ENCODE assay signal across 23 cellular contexts in the genomic region with DNA sequence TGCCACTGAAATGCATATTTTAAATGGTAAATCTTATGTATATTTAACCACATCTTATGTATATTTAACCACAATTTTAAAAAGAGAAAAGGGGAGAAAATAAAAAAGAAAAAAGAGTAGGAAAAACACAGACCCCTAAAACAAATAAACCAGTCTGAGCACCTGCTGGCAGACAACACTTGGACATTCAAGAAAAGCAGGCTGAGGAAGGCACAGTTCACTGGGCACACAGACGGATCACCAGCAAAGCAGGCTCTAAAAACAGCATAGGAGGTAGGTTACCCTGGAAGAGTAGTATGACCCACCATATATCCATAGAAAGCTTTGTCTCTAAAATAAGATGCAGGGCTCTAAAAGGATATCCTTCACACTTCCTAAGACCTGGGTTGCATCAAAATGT. TPM values are rescaled to one million over a fixed set of nuclear protein-coding genes. Genes with fewer than 3 reads are reported as not detected.
DNase-seq lines count a peak whose midpoint lies in the region; ATAC-seq and TF ChIP-seq lines count a peak whose summit lies in the region.
"Had no signal": no experiment of that assay in that cellular context is flagged by ENCODE, and none has a peak within 500 bp of the region (broad histone marks: within the 10 kb centered on the region; RNA-seq: fewer than 3 reads in every experiment).

No MANE protein-coding gene starts in this region.

- intact Hi-C loops in posterior cingulate gyrus (cut with DNase I): no loop called here

- H3K79me2 ChIP-seq in neural progenitor cell (ENCODE audit: low read depth): no peaks in the 10 kb centered on the region

- H3K4me1 Mint-ChIP-seq in neural progenitor cell: no peaks in the 10 kb centered on the region

- no peaks in the 10 kb centered on the region for H3K27me3 Mint-ChIP-seq in neural progenitor cell (ENCODE audit: insufficient read depth, low read depth)
- H3K27me3 Mint-ChIP-seq: CD4-positive, CD25-positive, alpha-beta regulatory T cell had no signal

- H3F3A ChIP-seq in neural progenitor cell (ENCODE audit: low read depth): peaks cover 4% of the 10 kb centered on the region

- H3K27ac ChIP-seq in BLaER1 treated with 17β-estradiol and CSF1 and Interleukin-3, amounts not matched to agents 10 nM and 100 nM: no peak overlapping the region
- H3K27ac ChIP-seq in RWPE2 (ENCODE audit: poor library complexity, severe bottlenecking) (peak overlapping the region; percentile 99), neural progenitor cell (peak overlapping the region; percentile 4)
- H3K27ac ChIP-seq: A549, C4-2B had no signal

- no peak overlapping the region for H3K27ac Mint-ChIP-seq in neural progenitor cell
- H3K27ac Mint-ChIP-seq: CD4-positive, CD25-positive, alpha-beta regulatory T cell; CD8-positive, alpha-beta T cell; HFFc6 had no signal

- H3K9ac ChIP-seq in BLaER1 treated with 17β-estradiol and CSF1 and Interleukin-3, amounts not matched to agents 10 nM and 100 nM: no peak overlapping the region
- H3K9ac ChIP-seq in neural progenitor cell: no peak overlapping the region

- H3K36me3 Mint-ChIP-seq in neural progenitor cell: peaks cover 11% of the 10 kb centered on the region

- TF ChIP-seq CTCF in RWPE2 (IDR thresholded peaks at IDR 0.05; ENCODE audit: poor library complexity, severe bottlenecking): no peak
- no peak for TF ChIP-seq CTCF in neural progenitor cell (IDR thresholded peaks at IDR 0.05)

- H3K4me1 ChIP-seq in BLaER1 treated with 17β-estradiol and CSF1 and Interleukin-3, amounts not matched to agents 10 nM and 100 nM: peaks cover 16 to 22% (median 18%) of the 10 kb centered on the region in 10 experiments
- H3K4me1 ChIP-seq in RWPE2 (ENCODE audit: insufficient read depth, poor library complexity, severe bottlenecking) (peaks cover 43% of the 10 kb centered on the region), neural progenitor cell (no peaks in the 10 kb centered on the region)
- H3K4me1 ChIP-seq: BE2C, Caco-2, HAP-1 had no signal

- H3K4me2 ChIP-seq in BLaER1 treated with 17β-estradiol and CSF1 and Interleukin-3, amounts not matched to agents 10 nM and 100 nM: peak overlapping the region; percentile 4 to 72 (median 46); a peak in 20 of 22 replicates
- H3K4me2 ChIP-seq in neural progenitor cell: no peak overlapping the region
- H3K4me2 ChIP-seq: A549 had no signal

- DNase-seq in RWPE2 (ENCODE audit: low spot score): no peak
- DNase-seq in neural progenitor cell (ENCODE audit: low spot score): no peak
- no peak for DNase-seq in posterior cingulate gyrus
- DNase-seq: 8988T; ACHN; AML-193; BE2C; Caco-2; CD4-positive, CD25-positive, alpha-beta regulatory T cell; CD8-positive, alpha-beta T cell; DMS 273 treated with DMSO at 0.1 percent for 48 hours; DMS79; EL; GDM1; GOT3; HFFc6 had no signal

- H2AFZ ChIP-seq in neural progenitor cell (replicated peaks): no peak overlapping the region

- no peaks in the 10 kb centered on the region for H3K9me3 Mint-ChIP-seq in neural progenitor cell
- H3K9me3 Mint-ChIP-seq: CD4-positive, CD25-positive, alpha-beta regulatory T cell; CD8-positive, alpha-beta T cell; HFFc6 had no signal

- peaks cover 0 to 5% (median 0%) of the 10 kb centered on the region in 11 experiments; a peak in 1 of 22 replicates for H3K9me3 ChIP-seq in BLaER1 treated with 17β-estradiol and CSF1 and Interleukin-3, amounts not matched to agents 10 nM and 100 nM (replicated peaks in 1 of 11)
- H3K9me3 ChIP-seq in RWPE2 (ENCODE audit: severe bottlenecking): no peaks in the 10 kb centered on the region
- no peaks in the 10 kb centered on the region for H3K9me3 ChIP-seq in neural progenitor cell (ENCODE audit: low read depth)
- H3K9me3 ChIP-seq: A549, BE2C, Caco-2, HAP-1 had no signal

- H3K4me3 Mint-ChIP-seq in neural progenitor cell: no peak overlapping the region
- H3K4me3 Mint-ChIP-seq: CD4-positive, CD25-positive, alpha-beta regulatory T cell; CD8-positive, alpha-beta T cell; HFFc6 had no signal

- no peaks in the 10 kb centered on the region for H3K27me3 ChIP-seq in BLaER1 treated with 17β-estradiol and CSF1 and Interleukin-3, amounts not matched to agents 10 nM and 100 nM
- no peaks in the 10 kb centered on the region for H3K27me3 ChIP-seq in RWPE2 (ENCODE audit: insufficient read depth, poor library complexity, severe bottlenecking)
- no peaks in the 10 kb centered on the region for H3K27me3 ChIP-seq in neural progenitor cell
- H3K27me3 ChIP-seq: BE2C had no signal

- H3K4me3 ChIP-seq in BLaER1 treated with 17β-estradiol and CSF1 and Interleukin-3, amounts not matched to agents 10 nM and 100 nM: no peak overlapping the region
- H3K4me3 ChIP-seq in RWPE2 (ENCODE audit: severe bottlenecking) (no peak overlapping the region), neural progenitor cell (no peak overlapping the region)
- H3K4me3 ChIP-seq: A549, GM12878, HAP-1 had no signal

- ATAC-seq in RWPE2 (ENCODE audit: low read depth) (no peak), GM19463 (IDR thresholded peaks at IDR 0.05; ENCODE audit: unreplicated experiment) (no peak), GM21447 (IDR thresholded peaks at IDR 0.05; ENCODE audit: unreplicated experiment) (no peak)
- ATAC-seq: A549; CD8-positive, alpha-beta T cell; GM12878 had no signal

- H4K20me1 ChIP-seq in BLaER1 treated with 17β-estradiol and CSF1 and Interleukin-3, amounts not matched to agents 10 nM and 100 nM: peaks cover 0 to 9% (median 0%) of the 10 kb centered on the region in 11 experiments; a peak in 3 of 22 replicates
- peaks cover 5% of the 10 kb centered on the region for H4K20me1 ChIP-seq in neural progenitor cell (ENCODE audit: low read depth)

- peaks cover 34 to 73% (median 46%) of the 10 kb centered on the region in 11 experiments for H3K36me3 ChIP-seq in BLaER1 treated with 17β-estradiol and CSF1 and Interleukin-3, amounts not matched to agents 10 nM and 100 nM
- H3K36me3 ChIP-seq in RWPE2 (ENCODE audit: low read depth) (peaks cover 59% of the 10 kb centered on the region), neural progenitor cell (peaks cover 6% of the 10 kb centered on the region)

RNA-seq across cellular contexts. Expression of gene AAGAB, which starts 27.0 kb away (rescaled TPM):
- total RNA-seq in neural progenitor cell (ENCODE audit: low replicate concordance): 61.5 and 68.0 TPM in 2 replicates

RNA-seq across cellular contexts. Expression of gene IQCH, which starts 27.2 kb away (rescaled TPM):
- total RNA-seq in neural progenitor cell (ENCODE audit: low replicate concordance): 6.4 and 21.0 TPM in 2 replicates
- total RNA-seq: CD4-positive, CD25-positive, alpha-beta regulatory T cell had no signal

Comparison
In these comparisons a context has a peak if more than half of its experiments do, and no peak if none do; other contexts are left out.
1. H3K27ac ChIP-seq: peak in RWPE2 (single experiment) and neural progenitor cell (single experiment); none in BLaER1 treated with 17β-estradiol and CSF1 and Interleukin-3, amounts not matched to agents 10 nM and 100 nM (0 of 11).